ENCODE assay signal across 8 cellular contexts in genomic region chr11:72969894-72970335, GRCh38.
DNase-seq lines count a peak whose midpoint lies in the region; ATAC-seq, FAIRE-seq and TF ChIP-seq lines count a peak whose summit lies in the region.

No MANE protein-coding gene starts in this region.

- ATAC-seq in GM21528 (IDR thresholded peaks at IDR 0.05; ENCODE audit: low FRiP score, unreplicated experiment) (peak; percentile 71), left colon (no peak)

- H3K9me3 ChIP-seq in Loucy (ENCODE audit: insufficient read depth, low read depth, low read length) (no peaks in the 10 kb centered on the region), endothelial cell of umbilical vein (replicated peaks; ENCODE audit: control insufficient read depth, insufficient read depth, low read length) (no peaks in the 10 kb centered on the region)

- CTCF ChIA-PET in endothelial cell of umbilical vein (lab: Charles Lee): no interaction called here

- H3K27ac ChIP-seq in endothelial cell of umbilical vein (ENCODE audit: insufficient read depth, low read depth, low read length): no peak overlapping the region

- peaks cover 49% of the 10 kb centered on the region for H4K20me1 ChIP-seq in Loucy (ENCODE audit: insufficient read depth, low read length, poor library complexity, severe bottlenecking)
- no peaks in the 10 kb centered on the region for H4K20me1 ChIP-seq in endothelial cell of umbilical vein (replicated peaks; ENCODE audit: control insufficient read depth, extremely low read depth, insufficient read depth, low read length)

- H3K36me3 ChIP-seq in Loucy (ENCODE audit: insufficient read depth, low read length): peaks cover 43% of the 10 kb centered on the region
- H3K36me3 ChIP-seq in endothelial cell of umbilical vein (ENCODE audit: control insufficient read depth in 2 of 2, extremely low read depth in 1 of 2, insufficient read depth in 2 of 2, low read length in 2 of 2): no peaks in the 10 kb centered on the region

- H2AFZ ChIP-seq in Loucy (ENCODE audit: low read length) (no peak overlapping the region), endothelial cell of umbilical vein (ENCODE audit: low read depth, low read length) (no peak overlapping the region)

- peak; percentile 39 for DNase-seq in Daoy (ENCODE audit: low read depth)
- DNase-seq in endothelial cell of umbilical vein (ENCODE audit: low read depth, low spot score): peak; percentile 53
- no peak for DNase-seq in LoVo (ENCODE audit: low spot score)
- DNase-seq in NCI-H82 (lab: John Stamatoyannopoulos, UW): no peak
- no peak for DNase-seq in left colon
- no peak for DNase-seq in Ammon's horn (ENCODE audit: low spot score)

- H3K79me2 ChIP-seq in Loucy (ENCODE audit: insufficient read depth, low read length) (peaks cover 46% of the 10 kb centered on the region), endothelial cell of umbilical vein (ENCODE audit: control insufficient read depth, insufficient read depth, low read length) (no peaks in the 10 kb centered on the region)

- H3K9me2 ChIP-seq in Loucy (replicated peaks; ENCODE audit: low read depth, low read length): no peaks in the 10 kb centered on the region

- peaks cover 18% of the 10 kb centered on the region for H3F3A ChIP-seq in Loucy (ENCODE audit: low read depth)

- dilution Hi-C loops in endothelial cell of umbilical vein (cut with MboI; ENCODE audit: extremely low pct_ligation_motif_present, low sequenced_read_pairs): no loop called here

- intact Hi-C loops in endothelial cell of umbilical vein (cut with micrococcal nuclease): no loop called here
- intact Hi-C loops in left colon (cut with DNase I, micrococcal nuclease): no loop called here

- H3K4me3 ChIP-seq in Loucy (ENCODE audit: low read length, poor library complexity, severe bottlenecking): peak overlapping the region; percentile 9
- H3K4me3 ChIP-seq in endothelial cell of umbilical vein (replicated peaks in 1 of 3; ENCODE audit: insufficient read depth in 1 of 3, low read depth in 1 of 3, low read length in 3 of 3): no peak overlapping the region

- FAIRE-seq in endothelial cell of umbilical vein (lab: Jason Lieb, UNC): no peak

- TF ChIP-seq CTCF in Loucy (conservative IDR thresholded peaks at IDR 0.05; ENCODE audit: low read length) (no peak), endothelial cell of umbilical vein (IDR thresholded peaks at IDR 0.05; ENCODE audit: extremely low read depth in 1 of 2, insufficient read depth in 1 of 2, low read depth in 1 of 2, low read length in 2 of 2) (no peak)

- POLR2A ChIA-PET in endothelial cell of umbilical vein (lab: Charles Lee): no interaction called here

- BruUV-seq in endothelial cell of umbilical vein (replicated peaks; lab: Mats Ljungman, UMichigan): no TSS peak

- H3K4me1 ChIP-seq in Loucy (ENCODE audit: insufficient read depth, low read length, poor library complexity, severe bottlenecking): peaks cover 36% of the 10 kb centered on the region
- H3K4me1 ChIP-seq in endothelial cell of umbilical vein (ENCODE audit: control insufficient read depth, extremely low read depth, insufficient read depth, low read length): peaks cover 17% of the 10 kb centered on the region

- TF ChIP-seq POLR2A in endothelial cell of umbilical vein (IDR thresholded peaks at IDR 0.05; ENCODE audit: low read depth, low read length): no peak

- no peak overlapping the region for H3K9ac ChIP-seq in Loucy (ENCODE audit: low read depth, low read length, poor library complexity, severe bottlenecking)
- H3K9ac ChIP-seq in endothelial cell of umbilical vein (replicated peaks; ENCODE audit: extremely low read depth, insufficient read depth, low read length): no peak overlapping the region

- H3K9me1 ChIP-seq in endothelial cell of umbilical vein (replicated peaks; ENCODE audit: control insufficient read depth, extremely low read depth, insufficient read depth, low read length): no peaks in the 10 kb centered on the region

- H3K27me3 ChIP-seq in Loucy (ENCODE audit: insufficient read depth, low read length, poor library complexity, severe bottlenecking): no peaks in the 10 kb centered on the region
- H3K27me3 ChIP-seq in endothelial cell of umbilical vein (ENCODE audit: control insufficient read depth in 2 of 2, insufficient read depth in 2 of 2, low read length in 2 of 2): no peaks in the 10 kb centered on the region

- H3K4me2 ChIP-seq in Loucy (ENCODE audit: low read depth, low read length, poor library complexity, severe bottlenecking) (peak overlapping the region; percentile 60), endothelial cell of umbilical vein (ENCODE audit: insufficient read depth, low read length) (no peak overlapping the region)

TF ChIP-seq in endothelial cell of umbilical vein, 7 proteins besides CTCF, POLR2A, EP300 and RAD21:
- TF ChIP-seq GATA2 (IDR thresholded peaks at IDR 0.05; ENCODE audit: insufficient read depth, insufficient read length, low read depth, low read length) (no peak), EZH2 (IDR thresholded peaks at IDR 0.05; ENCODE audit: borderline replicate concordance, low read depth, low read length, severe bottlenecking) (no peak), JUN (IDR thresholded peaks at IDR 0.05; ENCODE audit: borderline replicate concordance, insufficient read depth, insufficient read length, low read depth) (no peak), MYC (IDR thresholded peaks at IDR 0.05; ENCODE audit: low read depth, low read length) (no peak), POLR2AphosphoS5 (IDR thresholded peaks at IDR 0.05; ENCODE audit: insufficient read depth, low read depth, low read length) (no peak), MAX (IDR thresholded peaks at IDR 0.05; ENCODE audit: insufficient read depth, insufficient read length) (no peak), FOS (IDR thresholded peaks at IDR 0.05; ENCODE audit: borderline replicate concordance, insufficient read depth, low read length) (no peak)

Comparison
In these comparisons a context has a peak if more than half of its experiments do, and no peak if none do; other contexts are left out.
1. DNase-seq: peak in Daoy (single experiment) and endothelial cell of umbilical vein (single experiment); none in LoVo (single experiment), NCI-H82 (single experiment), left colon (0 of 2) and Ammon's horn (single experiment).